Comparison of ENCODE assay signal across 8 cellular contexts in the genomic region with DNA sequence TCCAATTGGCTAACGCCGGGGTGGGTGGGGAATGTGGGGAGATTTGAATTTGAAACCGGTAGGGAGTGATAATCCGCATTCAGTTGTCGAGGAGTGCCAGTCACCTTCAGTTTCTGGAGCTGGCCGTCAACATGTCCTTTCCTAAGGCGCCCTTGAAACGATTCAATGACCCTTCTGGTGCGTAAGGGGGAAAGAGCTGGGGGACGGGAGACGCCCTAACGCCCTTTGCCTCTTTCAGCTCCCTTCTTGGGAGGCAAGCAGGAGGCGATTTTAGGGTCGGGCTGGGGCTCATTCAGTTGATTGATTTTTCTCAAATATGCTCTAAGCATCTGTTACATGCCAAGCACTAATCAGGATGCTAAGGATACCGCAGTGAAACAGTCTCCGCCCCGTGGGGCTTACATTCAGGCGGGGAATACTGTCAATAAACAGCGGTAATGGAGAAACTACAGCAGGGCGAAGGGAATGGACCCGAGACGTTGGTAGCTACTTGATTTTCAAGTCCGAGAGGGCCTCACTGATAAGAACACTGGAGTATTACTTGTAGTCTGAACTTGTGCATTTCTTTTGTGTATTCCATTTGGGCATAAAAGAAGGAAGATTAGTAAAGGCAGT. TPM values are rescaled to one million over a fixed set of nuclear protein-coding genes. Genes with fewer than 3 reads are reported as not detected.
A peak's percentile ranks its signal among the peaks of the same experiment; 100 is the strongest.
DNase-seq lines count a peak whose midpoint lies in the region; ATAC-seq and TF ChIP-seq lines count a peak whose summit lies in the region.

A gene with protein sequence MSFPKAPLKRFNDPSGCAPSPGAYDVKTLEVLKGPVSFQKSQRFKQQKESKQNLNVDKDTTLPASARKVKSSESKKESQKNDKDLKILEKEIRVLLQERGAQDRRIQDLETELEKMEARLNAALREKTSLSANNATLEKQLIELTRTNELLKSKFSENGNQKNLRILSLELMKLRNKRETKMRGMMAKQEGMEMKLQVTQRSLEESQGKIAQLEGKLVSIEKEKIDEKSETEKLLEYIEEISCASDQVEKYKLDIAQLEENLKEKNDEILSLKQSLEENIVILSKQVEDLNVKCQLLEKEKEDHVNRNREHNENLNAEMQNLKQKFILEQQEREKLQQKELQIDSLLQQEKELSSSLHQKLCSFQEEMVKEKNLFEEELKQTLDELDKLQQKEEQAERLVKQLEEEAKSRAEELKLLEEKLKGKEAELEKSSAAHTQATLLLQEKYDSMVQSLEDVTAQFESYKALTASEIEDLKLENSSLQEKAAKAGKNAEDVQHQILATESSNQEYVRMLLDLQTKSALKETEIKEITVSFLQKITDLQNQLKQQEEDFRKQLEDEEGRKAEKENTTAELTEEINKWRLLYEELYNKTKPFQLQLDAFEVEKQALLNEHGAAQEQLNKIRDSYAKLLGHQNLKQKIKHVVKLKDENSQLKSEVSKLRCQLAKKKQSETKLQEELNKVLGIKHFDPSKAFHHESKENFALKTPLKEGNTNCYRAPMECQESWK (plus strand): TSS at position 71 of the 615 bp plus-strand sequence. CDS start 61 bp downstream, at position 132.

- DNase-seq in DMS114 treated with DMSO at 0.1 percent for 48 hours (lab: John Stamatoyannopoulos, UW; ENCODE audit: unreplicated experiment) (peak; percentile 68), GM23338 (ENCODE audit: low spot score) (peak; percentile 48), dermis microvascular lymphatic vessel endothelial cell (ENCODE audit: low read depth in 2 of 2) (peak in 1 of 2 donors; percentile 43), NK-92 (lab: John Stamatoyannopoulos, UW; ENCODE audit: unreplicated experiment) (no peak), NCI-H1048 (lab: John Stamatoyannopoulos, UW) (no peak)
- no peak for DNase-seq in stimulated activated CD8-positive, alpha-beta memory T cell treated with anti-CD3 and anti-CD28 coated beads, Interleukin-4, amount 100 ng/mL, for 48 hours

- TF ChIP-seq RAD21 in neural cell (conservative IDR thresholded peaks at IDR 0.05), result no peak

- H3K4me3 ChIP-seq in GM23338 (peak within 1 kb of the TSS; percentile 91), neural cell (ENCODE audit: low read length) (peak within 1 kb of the TSS; percentile 76)

- no peak for TF ChIP-seq EP300 in neural cell (conservative IDR thresholded peaks at IDR 0.05; ENCODE audit: poor library complexity, severe bottlenecking)

- H3K9me3 ChIP-seq in neural cell (ENCODE audit: low read length), result no peaks in the 10 kb centered on the region

- H3K27ac ChIP-seq in GM23338 (ENCODE audit: low read depth), result peak within 1 kb of the TSS; percentile 99
- H3K27ac ChIP-seq in neural cell (ENCODE audit: low read length), result peak within 1 kb of the TSS; percentile 87

- no peak for TF ChIP-seq CTCF in GM23338 (conservative IDR thresholded peaks at IDR 0.05; ENCODE audit: low read depth in 2 of 2)
- no peak for TF ChIP-seq CTCF in neural cell (IDR thresholded peaks at IDR 0.05; ENCODE audit: poor library complexity, severe bottlenecking)

- H3K79me2 ChIP-seq in GM23338 (replicated peaks; ENCODE audit: insufficient read depth) (peaks cover 66% of the 10 kb centered on the region), neural cell (replicated peaks; ENCODE audit: insufficient read depth, low read length) (peaks cover 20% of the 10 kb centered on the region)

- H3K9me2 ChIP-seq in GM23338 (ENCODE audit: insufficient read depth) (no peaks in the 10 kb centered on the region; the same call in 1 of the 2 replicates), neural cell (ENCODE audit: insufficient read depth, low read length) (no peaks in the 10 kb centered on the region)

- H2AFZ ChIP-seq in GM23338 (peak within 1 kb of the TSS; percentile 86; the same call in 1 of the 2 replicates), neural cell (ENCODE audit: low read depth, low read length) (peak within 1 kb of the TSS; percentile 85)

- H3K36me3 ChIP-seq in GM23338 (ENCODE audit: insufficient read depth) (peaks cover 29% of the 10 kb centered on the region; the same call in 1 of the 2 replicates), neural cell (ENCODE audit: insufficient read depth, low read length) (no peaks in the 10 kb centered on the region)

- peaks cover 12% of the 10 kb centered on the region for H3K4me1 ChIP-seq in GM23338 (ENCODE audit: insufficient read depth)

- H4K20me1 ChIP-seq in GM23338 (replicated peaks; ENCODE audit: insufficient read depth) (no peaks in the 10 kb centered on the region), neural cell (ENCODE audit: insufficient read depth) (no peaks in the 10 kb centered on the region)

- peak within 1 kb of the TSS; percentile 82 for H3K9ac ChIP-seq in neural cell (ENCODE audit: low read length)

- H3K4me1 Mint-ChIP-seq in GM23338, result peaks cover 7% of the 10 kb centered on the region

- peak within 1 kb of the TSS; percentile 100 for H3K27ac Mint-ChIP-seq in GM23338

- peak; percentile 13 for ATAC-seq in GM23338

- no peaks in the 10 kb centered on the region for H3K27me3 ChIP-seq in GM23338 (ENCODE audit: insufficient read depth)
- H3K27me3 ChIP-seq in neural cell (ENCODE audit: insufficient read depth, low read depth, low read length), result no peaks in the 10 kb centered on the region

- peaks cover 3% of the 10 kb centered on the region; the same call in 1 of the 3 replicates for H3K9me3 Mint-ChIP-seq in GM23338

- peak within 1 kb of the TSS; percentile 99 for H3K4me3 Mint-ChIP-seq in GM23338

- H3K4me2 ChIP-seq in GM23338, result peak within 1 kb of the TSS; percentile 96
- H3K4me2 ChIP-seq in neural cell (ENCODE audit: low read length), result peak within 1 kb of the TSS; percentile 90

- peaks cover 9% of the 10 kb centered on the region; the same call in 1 of the 2 replicates for H3F3A ChIP-seq in GM23338 (replicated peaks; ENCODE audit: low read depth)
- H3F3A ChIP-seq in neural cell (ENCODE audit: insufficient read depth, low read length, poor library complexity, severe bottlenecking), result peaks cover 3% of the 10 kb centered on the region

- peaks cover 13% of the 10 kb centered on the region for H3K27me3 Mint-ChIP-seq in GM23338 (ENCODE audit: insufficient read depth, low read depth, poor library complexity)

- peaks cover 31% of the 10 kb centered on the region for H3K36me3 Mint-ChIP-seq in GM23338 (ENCODE audit: low read depth)

TF ChIP-seq in GM23338, 12 proteins besides CTCF, POLR2A, EP300 and RAD21:
- TF ChIP-seq POLR2AphosphoS5 (IDR thresholded peaks at IDR 0.05; ENCODE audit: low read depth), result peak; percentile 94
- no peak for TF ChIP-seq ZNF114 (CRISPR knock-in tag; IDR thresholded peaks at IDR 0.05)

TF ChIP-seq in PFSK-1, 5 proteins besides CTCF, POLR2A, EP300 and RAD21 (continues in another document):
- TF ChIP-seq TAF1 (IDR thresholded peaks at IDR 0.05; ENCODE audit: borderline replicate concordance, insufficient read depth, low read length), result peak; percentile 92
- peak; percentile 86 for TF ChIP-seq SIN3A (IDR thresholded peaks at IDR 0.05; ENCODE audit: borderline replicate concordance, insufficient read depth, low read length)
- peak; percentile 72; the same call in 1 of the 2 replicates for TF ChIP-seq POLR2AphosphoS5 (IDR thresholded peaks at IDR 0.05; ENCODE audit: low read depth, low read length)
- no peak for TF ChIP-seq FOXP2 (optimal IDR thresholded peaks at IDR 0.05; ENCODE audit: borderline replicate concordance, extremely low read depth, extremely low read length, insufficient read depth)

TF ChIP-seq in neural cell, 6 proteins besides CTCF, POLR2A, EP300 and RAD21:
- TF ChIP-seq, protein P1, sequence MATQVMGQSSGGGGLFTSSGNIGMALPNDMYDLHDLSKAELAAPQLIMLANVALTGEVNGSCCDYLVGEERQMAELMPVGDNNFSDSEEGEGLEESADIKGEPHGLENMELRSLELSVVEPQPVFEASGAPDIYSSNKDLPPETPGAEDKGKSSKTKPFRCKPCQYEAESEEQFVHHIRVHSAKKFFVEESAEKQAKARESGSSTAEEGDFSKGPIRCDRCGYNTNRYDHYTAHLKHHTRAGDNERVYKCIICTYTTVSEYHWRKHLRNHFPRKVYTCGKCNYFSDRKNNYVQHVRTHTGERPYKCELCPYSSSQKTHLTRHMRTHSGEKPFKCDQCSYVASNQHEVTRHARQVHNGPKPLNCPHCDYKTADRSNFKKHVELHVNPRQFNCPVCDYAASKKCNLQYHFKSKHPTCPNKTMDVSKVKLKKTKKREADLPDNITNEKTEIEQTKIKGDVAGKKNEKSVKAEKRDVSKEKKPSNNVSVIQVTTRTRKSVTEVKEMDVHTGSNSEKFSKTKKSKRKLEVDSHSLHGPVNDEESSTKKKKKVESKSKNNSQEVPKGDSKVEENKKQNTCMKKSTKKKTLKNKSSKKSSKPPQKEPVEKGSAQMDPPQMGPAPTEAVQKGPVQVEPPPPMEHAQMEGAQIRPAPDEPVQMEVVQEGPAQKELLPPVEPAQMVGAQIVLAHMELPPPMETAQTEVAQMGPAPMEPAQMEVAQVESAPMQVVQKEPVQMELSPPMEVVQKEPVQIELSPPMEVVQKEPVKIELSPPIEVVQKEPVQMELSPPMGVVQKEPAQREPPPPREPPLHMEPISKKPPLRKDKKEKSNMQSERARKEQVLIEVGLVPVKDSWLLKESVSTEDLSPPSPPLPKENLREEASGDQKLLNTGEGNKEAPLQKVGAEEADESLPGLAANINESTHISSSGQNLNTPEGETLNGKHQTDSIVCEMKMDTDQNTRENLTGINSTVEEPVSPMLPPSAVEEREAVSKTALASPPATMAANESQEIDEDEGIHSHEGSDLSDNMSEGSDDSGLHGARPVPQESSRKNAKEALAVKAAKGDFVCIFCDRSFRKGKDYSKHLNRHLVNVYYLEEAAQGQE (IDR thresholded peaks at IDR 0.05; ENCODE audit: borderline replicate concordance), result no peak
- no peak for TF ChIP-seq TAF1 (IDR thresholded peaks at IDR 0.05; ENCODE audit: low read depth)
- TF ChIP-seq MXI1 (conservative IDR thresholded peaks at IDR 0.05; ENCODE audit: poor library complexity, severe bottlenecking), result peak; percentile 49

RNA-seq across cellular contexts. Expression of the gene that starts here (rescaled TPM):
- 54.8 and 77.9 TPM in 2 replicates for total RNA-seq in GM23338 (2014; rRNA removed; shearing (Covaris generic))
- polyA plus RNA-seq in GM23338 (2016; fragmentation: Nextera tagmentation; extraction: Ambion mirVana) (120 and 163 TPM in 2 replicates), neural cell (2.6 and 3.5 TPM in 2 replicates)
- polyA plus RNA-seq in PFSK-1 (2012; ENCODE audit: insufficient read length, low read depth), result 9.6 TPM
- 5.7 and 27.1 TPM in 2 replicates for total RNA-seq in dermis microvascular lymphatic vessel endothelial cell
- 1.7 and 2.8 TPM in 2 replicates for polyA minus RNA-seq in neural cell

Comparison
In these comparisons a context has a peak if more than half of its experiments do, and no peak if none do; other contexts are left out.
1. RNA of the gene that starts here (polyA plus RNA-seq): 120 to 163 TPM in GM23338; 2.6 to 3.5 TPM in neural cell; every median in the first group is over 10 times any median in the second.
2. DNase-seq: peak in DMS114 treated with DMSO at 0.1 percent for 48 hours (single experiment) and GM23338 (single experiment); none in NK-92 (single experiment), NCI-H1048 (single experiment) and stimulated activated CD8-positive, alpha-beta memory T cell treated with anti-CD3 and anti-CD28 coated beads, Interleukin-4, amount 100 ng/mL, for 48 hours (single experiment).